Comparison of ENCODE assay signal across 1 cellular context in the genomic region with DNA sequence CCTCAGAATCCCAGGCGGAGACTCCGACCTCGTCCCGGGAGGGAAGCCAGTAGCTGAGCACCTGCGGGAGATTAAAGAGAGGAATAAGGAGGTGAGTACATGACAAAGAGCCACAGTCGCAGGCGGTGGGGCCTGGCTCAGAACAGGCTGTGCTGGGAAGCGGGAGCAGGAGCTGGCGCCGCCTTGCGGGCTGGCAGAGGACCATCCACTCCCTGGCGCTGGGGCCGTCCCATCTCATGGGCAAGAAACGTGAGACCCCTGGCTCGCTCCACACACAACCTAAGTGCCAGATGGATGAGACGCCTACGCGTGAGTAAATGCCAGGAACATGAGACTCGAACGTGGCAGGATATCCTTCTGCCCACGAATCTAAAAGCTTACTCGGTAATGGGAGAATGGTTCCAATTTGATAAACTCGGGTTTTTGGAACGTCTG.
TF ChIP-seq lines count a peak whose summit lies in the region.

No MANE protein-coding gene starts in this region.

TF ChIP-seq in IMR-90, 13 proteins besides CTCF, POLR2A, EP300 and RAD21:
- TF ChIP-seq, protein P1, sequence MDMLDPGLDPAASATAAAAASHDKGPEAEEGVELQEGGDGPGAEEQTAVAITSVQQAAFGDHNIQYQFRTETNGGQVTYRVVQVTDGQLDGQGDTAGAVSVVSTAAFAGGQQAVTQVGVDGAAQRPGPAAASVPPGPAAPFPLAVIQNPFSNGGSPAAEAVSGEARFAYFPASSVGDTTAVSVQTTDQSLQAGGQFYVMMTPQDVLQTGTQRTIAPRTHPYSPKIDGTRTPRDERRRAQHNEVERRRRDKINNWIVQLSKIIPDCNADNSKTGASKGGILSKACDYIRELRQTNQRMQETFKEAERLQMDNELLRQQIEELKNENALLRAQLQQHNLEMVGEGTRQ (IDR thresholded peaks at IDR 0.05; ENCODE audit: low read depth, low read length) = no peak
- TF ChIP-seq BHLHE40 (IDR thresholded peaks at IDR 0.05; ENCODE audit: low read depth, low read length) (peak; percentile 97), CEBPB (IDR thresholded peaks at IDR 0.05; ENCODE audit: low read depth, low read length) (no peak), CHD1 (IDR thresholded peaks at IDR 0.05; ENCODE audit: low read depth, low read length) (no peak), ELK1 (IDR thresholded peaks at IDR 0.05; ENCODE audit: borderline replicate concordance, low read depth, low read length) (no peak), FOS (IDR thresholded peaks at IDR 0.05; ENCODE audit: low read depth, low read length) (peak; percentile 14; the same call in 1 of the 2 replicates), MAFK (IDR thresholded peaks at IDR 0.05; ENCODE audit: low read depth, low read length) (no peak), NFE2L2 (IDR thresholded peaks at IDR 0.05; ENCODE audit: low read depth, low read length) (0 out of 2 replicates have a peak, but pooled peaks have one; percentile 11), RFX5 (IDR thresholded peaks at IDR 0.05; ENCODE audit: low read depth, low read length) (no peak), MAZ (IDR thresholded peaks at IDR 0.05; ENCODE audit: borderline replicate concordance, low read depth, low read length) (peak; percentile 67), RCOR1 (IDR thresholded peaks at IDR 0.05; ENCODE audit: insufficient replicate concordance, low read length) (peak; percentile 63), MXI1 (IDR thresholded peaks at IDR 0.05; ENCODE audit: borderline replicate concordance, low read depth, low read length) (0 out of 2 replicates have a peak, but pooled peaks have one; percentile 68), SMC3 (IDR thresholded peaks at IDR 0.05; ENCODE audit: low read depth, low read length) (peak; percentile 67)
